Comparison of ENCODE assay signal across 34 cellular contexts in the genomic region with DNA sequence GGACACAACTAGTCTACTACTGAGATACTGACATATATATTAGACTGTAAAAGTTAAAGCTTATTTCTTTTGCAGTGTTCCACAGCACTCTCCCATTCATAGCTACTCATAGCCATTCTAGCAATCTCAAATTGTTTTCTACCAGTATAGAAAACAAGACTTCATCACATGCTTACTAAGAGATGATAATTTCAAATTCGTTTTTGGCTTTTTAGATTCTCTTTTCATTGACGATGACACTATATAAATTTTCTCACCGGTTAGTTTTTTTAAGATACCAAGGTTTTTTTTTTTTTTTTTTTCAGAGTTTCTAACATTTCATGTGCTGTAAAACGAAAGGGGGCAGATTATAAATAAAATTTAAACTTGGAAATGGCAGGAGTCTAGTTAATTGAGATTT. TPM values are rescaled to one million over a fixed set of nuclear protein-coding genes. Genes with fewer than 3 reads are reported as not detected.
DNase-seq lines count a peak whose midpoint lies in the region; ATAC-seq, FAIRE-seq and TF ChIP-seq lines count a peak whose summit lies in the region.
"Had no signal": no experiment of that assay in that cellular context is flagged by ENCODE, and none has a peak within 500 bp of the region (broad histone marks: within the 10 kb centered on the region; RNA-seq: fewer than 3 reads in every experiment).

No MANE protein-coding gene starts in this region.

- peak overlapping the region; percentile 33 for H3K4me3 Mint-ChIP-seq in activated T-cell treated with anti-CD3 and anti-CD28 coated beads, Interleukin-2, amount 50 U/mL, for 4 hours
- H3K4me3 Mint-ChIP-seq in stimulated activated effector memory CD8-positive, alpha-beta T cell treated with anti-CD3 and anti-CD28 coated beads, Interleukin-12 subunit alpha, Interleukin-12 subunit beta, amount 100 ng/mL, for 72 hours = peak overlapping the region; percentile 39
- H3K4me3 Mint-ChIP-seq: activated naive CD4-positive, alpha-beta T cell treated with anti-CD3 and anti-CD28 coated beads, Interleukin-2, amount 10 ng/mL, durations not matched to agents 7 days and 5 days; neural crest cell; T-helper 2 cell treated with Interferon-gamma antibody and Interleukin-4, amounts not matched to agents 5 μg/mL and 100 μg/mL, for 36 hours had no signal

- no peak for DNase-seq in activated T-cell treated with anti-CD3 and anti-CD28 coated beads, Interleukin-2, amount 50 U/mL, for 4 hours
- DNase-seq in activated T-cell treated with anti-CD3 and anti-CD28 coated beads, Interleukin-2, amount 50 U/mL, for 48 hours = no peak
- no peak for DNase-seq in GM12878 (ENCODE audit: low read depth, low spot score)
- DNase-seq in stimulated activated effector memory CD8-positive, alpha-beta T cell treated with anti-CD3 and anti-CD28 coated beads, Interleukin-12 subunit alpha, Interleukin-12 subunit beta, amount 100 ng/mL, for 72 hours (ENCODE audit: low spot score in 2 of 2) = no peak
- DNase-seq in activated effector memory CD4-positive, alpha-beta T cell treated with Interleukin-2 at 50 U/mL for 16 hours = no peak
- no peak for DNase-seq in heart left ventricle
- no peak for DNase-seq in colonic mucosa
- DNase-seq: activated CD4-positive, alpha-beta T cell treated with anti-CD3 and anti-CD28 coated beads for 1 hour; activated naive CD4-positive, alpha-beta T cell treated with anti-CD3 and anti-CD28 coated beads, Interleukin-2, amount 10 ng/mL, durations not matched to agents 7 days and 5 days; AML-193; anterior cingulate cortex; left colon; mucosa of descending colon; NCI-H1436; NCI-H2081 treated with DMSO at 0.1 percent for 48 hours; NCI-H226; Peyer's patch; SHP77; thyroid gland had no signal

- RAD21 ChIA-PET in GM12878 (lab: Charles Lee; ENCODE audit: unreplicated experiment) = interaction anchor here (0.9 to 5.3 kb wide), 7 partner anchors 15 to 91 kb away, joined by 3 to 40 read pairs (median 4); no protein-coding TSS in a partner anchor

- intact Hi-C loops in GM12878 (cut with micrococcal nuclease; ENCODE audit: unreplicated experiment) = loop anchor here (5.0 kb wide), 1 partner anchor 74 kb away; no protein-coding TSS in a partner anchor
- intact Hi-C loops in heart left ventricle (cut with DNase I) = no loop called here
- intact Hi-C loops in colonic mucosa (cut with DNase I) = loop anchor here (10.0 kb wide), 1 partner anchor 71 kb away; no protein-coding TSS in a partner anchor

- no peaks in the 10 kb centered on the region; a peak in 1 of 3 replicates for H3K36me3 ChIP-seq in HEK293 (ENCODE audit: control insufficient read depth in 2 of 2, insufficient read depth in 1 of 2, low read length in 2 of 2)
- H3K36me3 ChIP-seq in GM12878 (ENCODE audit: control insufficient read depth in 2 of 2, insufficient read depth in 2 of 2, low read length in 1 of 2) = peaks cover 4 to 19% of the 10 kb centered on the region in 2 experiments; a peak in 3 of 4 replicates
- no peaks in the 10 kb centered on the region for H3K36me3 ChIP-seq in heart left ventricle
- no peaks in the 10 kb centered on the region for H3K36me3 ChIP-seq in colonic mucosa
- H3K36me3 ChIP-seq: breast epithelium, gastroesophageal sphincter, Peyer's patch, thyroid gland, vagina had no signal

- peak overlapping the region; percentile 51 for H3K27ac Mint-ChIP-seq in stimulated activated effector memory CD8-positive, alpha-beta T cell treated with anti-CD3 and anti-CD28 coated beads, Interleukin-12 subunit alpha, Interleukin-12 subunit beta, amount 100 ng/mL, for 72 hours
- H3K27ac Mint-ChIP-seq: activated naive CD4-positive, alpha-beta T cell treated with anti-CD3 and anti-CD28 coated beads, Interleukin-2, amount 10 ng/mL, durations not matched to agents 7 days and 5 days; T-helper 2 cell treated with Interferon-gamma antibody and Interleukin-4, amounts not matched to agents 5 μg/mL and 100 μg/mL, for 36 hours had no signal

- no peak for ATAC-seq in activated T-cell treated with anti-CD3 and anti-CD28 coated beads, Interleukin-2, amount 50 U/mL, for 4 hours
- ATAC-seq in GM12878 (no peak), heart left ventricle (no peak)
- ATAC-seq in stimulated activated effector memory CD8-positive, alpha-beta T cell treated with anti-CD3 and anti-CD28 coated beads, Interleukin-12 subunit alpha, Interleukin-12 subunit beta, amount 100 ng/mL, for 72 hours = no peak
- ATAC-seq: gastroesophageal sphincter, left colon, mucosa of descending colon had no signal

- H3K4me3 ChIP-seq in HEK293 (ENCODE audit: low read depth, low read length) (no peak overlapping the region), GM12878 (no peak overlapping the region), heart left ventricle (no peak overlapping the region), colonic mucosa (no peak overlapping the region)
- H3K4me3 ChIP-seq: breast epithelium, gastroesophageal sphincter, hepatocyte, mucosa of descending colon, Peyer's patch, skin epidermis, thyroid gland, vagina had no signal

- H3K9me3 Mint-ChIP-seq in activated T-cell treated with anti-CD3 and anti-CD28 coated beads, Interleukin-2, amount 50 U/mL, for 4 hours = no peaks in the 10 kb centered on the region
- no peaks in the 10 kb centered on the region for H3K9me3 Mint-ChIP-seq in stimulated activated effector memory CD8-positive, alpha-beta T cell treated with anti-CD3 and anti-CD28 coated beads, Interleukin-12 subunit alpha, Interleukin-12 subunit beta, amount 100 ng/mL, for 72 hours
- H3K9me3 Mint-ChIP-seq: activated naive CD4-positive, alpha-beta T cell treated with anti-CD3 and anti-CD28 coated beads, Interleukin-2, amount 10 ng/mL, durations not matched to agents 7 days and 5 days; neural crest cell; T-helper 2 cell treated with Interferon-gamma antibody and Interleukin-4, amounts not matched to agents 5 μg/mL and 100 μg/mL, for 36 hours had no signal

- TF ChIP-seq RAD21 in GM12878 (IDR thresholded peaks at IDR 0.05; ENCODE audit: insufficient read depth, low read depth, low read length) = no peak

- H3K79me2 ChIP-seq in GM12878 (ENCODE audit: control insufficient read depth, insufficient read depth, low read length) = peaks cover 93% of the 10 kb centered on the region
- H3K79me2 ChIP-seq: hepatocyte, parathyroid adenoma had no signal

- no peak for TF ChIP-seq CTCF in HEK293 (tag by site-specific recombination; IDR thresholded peaks at IDR 0.05)
- TF ChIP-seq CTCF in GM12878 (IDR thresholded peaks at IDR 0.05 in 2 of 3, conservative IDR thresholded peaks at IDR 0.05 in 1 of 3; ENCODE audit: control insufficient read depth in 2 of 3, extremely low read depth in 1 of 3, insufficient read depth in 1 of 3, low read depth in 3 of 3, low read length in 3 of 3) = no peak
- no peak for TF ChIP-seq CTCF in heart left ventricle (IDR thresholded peaks at IDR 0.05)
- no peak for TF ChIP-seq CTCF in colonic mucosa (IDR thresholded peaks at IDR 0.05)

- H3K9ac ChIP-seq in GM12878 (ENCODE audit: control insufficient read depth, insufficient read depth, low read length) (no peak overlapping the region), colonic mucosa (ENCODE audit: low read depth in 2 of 2, low read length in 2 of 2) (no peak overlapping the region)
- H3K9ac ChIP-seq: parathyroid adenoma had no signal

- no peak for FAIRE-seq in GM12878 (lab: Jason Lieb, UNC)
- FAIRE-seq: GM12891, H1 had no signal

- H3K27me3 ChIP-seq in GM12878 (replicated peaks in 1 of 2; ENCODE audit: control insufficient read depth in 2 of 2, insufficient read depth in 2 of 2, low read length in 1 of 2) (no peaks in the 10 kb centered on the region), heart left ventricle (peaks cover 0 to 40% (median 4%) of the 10 kb centered on the region in 9 donors), colonic mucosa (no peaks in the 10 kb centered on the region)
- H3K27me3 ChIP-seq: breast epithelium, Peyer's patch, thyroid gland, vagina had no signal

- no peaks in the 10 kb centered on the region for H4K20me1 ChIP-seq in GM12878 (ENCODE audit: control insufficient read depth, insufficient read depth)

- H3K4me1 Mint-ChIP-seq in activated T-cell treated with anti-CD3 and anti-CD28 coated beads, Interleukin-2, amount 50 U/mL, for 4 hours (ENCODE audit: low read depth) = peaks cover 70% of the 10 kb centered on the region
- H3K4me1 Mint-ChIP-seq in stimulated activated effector memory CD8-positive, alpha-beta T cell treated with anti-CD3 and anti-CD28 coated beads, Interleukin-12 subunit alpha, Interleukin-12 subunit beta, amount 100 ng/mL, for 72 hours = peaks cover 72% of the 10 kb centered on the region
- H3K4me1 Mint-ChIP-seq: neural crest cell had no signal

- TF ChIP-seq POLR2A in GM12878 (IDR thresholded peaks at IDR 0.05; ENCODE audit: low read depth, low read length) (no peak), heart left ventricle (IDR thresholded peaks at IDR 0.05) (no peak)

- no TSS peak for BruUV-seq in GM12878 (replicated peaks; lab: Mats Ljungman, UMichigan)

- H3K9me3 ChIP-seq in HEK293 (ENCODE audit: control insufficient read depth, insufficient read depth, low read depth, low read length) (no peaks in the 10 kb centered on the region), GM12878 (replicated peaks; ENCODE audit: control insufficient read depth, insufficient read depth, low read length) (no peaks in the 10 kb centered on the region; the same call in 2 of the 3 replicates), heart left ventricle (no peaks in the 10 kb centered on the region), colonic mucosa (no peaks in the 10 kb centered on the region)
- H3K9me3 ChIP-seq: breast epithelium, gastroesophageal sphincter, mucosa of descending colon, Peyer's patch, thyroid gland, vagina had no signal

- 61% methylated on average over 4 of the region's 4 CpGs for WGBS in GM12878 (ENCODE audit: insufficient coverage, insufficient replicate concordance, low lambda C conversion rate, missing lambda C conversion rate)
- 66 to 71% (median 68%) methylated on average over 4 of the region's 4 CpGs for WGBS in heart left ventricle, 4 donors

- no peak overlapping the region for H2AFZ ChIP-seq in GM12878 (ENCODE audit: control insufficient read depth, low read depth, low read length)
- H2AFZ ChIP-seq: hepatocyte, parathyroid adenoma had no signal

- H3K4me1 ChIP-seq in HEK293 (ENCODE audit: control insufficient read depth, insufficient read depth, low read length) (peaks cover 25% of the 10 kb centered on the region), GM12878 (ENCODE audit: control insufficient read depth, insufficient read depth, low read length) (peaks cover 58% of the 10 kb centered on the region), heart left ventricle (peaks cover 0 to 4% (median 0%) of the 10 kb centered on the region in 12 donors), colonic mucosa (no peaks in the 10 kb centered on the region)
- H3K4me1 ChIP-seq: breast epithelium, gastroesophageal sphincter, parathyroid adenoma, Peyer's patch, vagina had no signal

- SMC1A ChIA-PET in GM12878 (lab: Charles Lee; ENCODE audit: uncharacterized antibody, unreplicated experiment) = interaction anchor here (0.8 to 3.5 kb wide), 12 partner anchors 8 to 70 kb away, joined by 3 to 29 read pairs (median 6); partner anchors contain the start of gene IKZF3

- TF ChIP-seq EP300 in GM12878 (IDR thresholded peaks at IDR 0.05; ENCODE audit: borderline replicate concordance in 1 of 2, control insufficient read depth in 1 of 2, low read depth in 2 of 2, low read length in 2 of 2) = no peak

- no peak overlapping the region for H3K4me2 ChIP-seq in GM12878 (ENCODE audit: control insufficient read depth, insufficient read depth)
- H3K4me2 ChIP-seq: hepatocyte had no signal

- CTCF ChIA-PET in HEK293 (lab: Yijun Ruan, JAX) (interaction anchor here (0.5 to 1.1 kb wide), 5 partner anchors 24 to 239 kb away, joined by 3 to 4 read pairs (median 3); no protein-coding TSS in a partner anchor), GM12878 (lab: Yijun Ruan, JAX) (interaction anchor here (0.7 to 2.5 kb wide), 7 partner anchors 11 to 215 kb away, joined by 3 to 10 read pairs (median 4); partner anchors contain the start of genes IKZF3 and ORMDL3)

- H3K27ac ChIP-seq in HEK293 (ENCODE audit: extremely low read depth, low read depth, low read length) (no peak overlapping the region), GM12878 (ENCODE audit: control insufficient read depth, insufficient read depth) (peak overlapping the region; percentile 8; the same call in 1 of the 2 replicates), heart left ventricle (no peak overlapping the region), colonic mucosa (no peak overlapping the region)
- H3K27ac ChIP-seq: breast epithelium, gastroesophageal sphincter, hepatocyte, parathyroid adenoma, Peyer's patch, skin epidermis, thyroid gland, vagina had no signal

- in situ Hi-C loops in GM12878 (cut with MboI) = no loop called here

- POLR2A ChIA-PET in HEK293 (lab: Yijun Ruan, JAX) = no interaction called here
- POLR2A ChIA-PET in GM12878 (lab: Charles Lee) = interaction anchor here (0.5 to 2.4 kb wide), 8 partner anchors 10 to 100 kb away, joined by 3 to 8 read pairs (median 3); no protein-coding TSS in a partner anchor

- no peaks in the 10 kb centered on the region for H3K27me3 Mint-ChIP-seq in activated T-cell treated with anti-CD3 and anti-CD28 coated beads, Interleukin-2, amount 50 U/mL, for 4 hours (ENCODE audit: low read depth)
- H3K27me3 Mint-ChIP-seq: activated naive CD4-positive, alpha-beta T cell treated with anti-CD3 and anti-CD28 coated beads, Interleukin-2, amount 10 ng/mL, durations not matched to agents 7 days and 5 days had no signal

- peaks cover 26% of the 10 kb centered on the region for H3K36me3 Mint-ChIP-seq in activated T-cell treated with anti-CD3 and anti-CD28 coated beads, Interleukin-2, amount 50 U/mL, for 4 hours (ENCODE audit: insufficient read depth)
- H3K36me3 Mint-ChIP-seq in stimulated activated effector memory CD8-positive, alpha-beta T cell treated with anti-CD3 and anti-CD28 coated beads, Interleukin-12 subunit alpha, Interleukin-12 subunit beta, amount 100 ng/mL, for 72 hours = peaks cover 89% of the 10 kb centered on the region

RNA-seq across cellular contexts. Expression of gene IKZF3, which starts 17.9 kb away (rescaled TPM):
- 100 to 1,000 TPM in 1 of 3 donors, 10 to 100 TPM in 2; 82.3 to 106 (median 91.6) TPM for total RNA-seq in activated T-cell treated with anti-CD3 and anti-CD28 coated beads, Interleukin-2, amount 50 U/mL, for 4 hours
- total RNA-seq in GM12878 (2013; cell fraction: nucleolus; rRNA removed) = 78.7 and 87.0 TPM in 2 replicates
- total RNA-seq in GM12878 (2014; rRNA removed) (61.4 and 63.0 TPM in 2 replicates), GM12878 (2014; rRNA removed; fragmentation: Illumina TruSeq; extraction: Trizol) (64.1 and 66.0 TPM in 2 replicates), GM12878 (2021) (96.4 and 98.2 TPM in 2 replicates), heart left ventricle (1 to 10 TPM in 2 of 9 donors, under 1 TPM in 7; 0.07 to 6.9 (median 0.22) TPM), colonic mucosa (1 to 10 TPM; 1.8 to 2.0 TPM)
- polyA plus RNA-seq in GM12878 (2011; ENCODE audit: low read depth) = 33.1 TPM
- polyA plus RNA-seq in GM12878 (2011; rRNA removed) (36.7 and 53.2 TPM in 2 replicates), GM12878 (2014; fragmentation: Illumina TruSeq; extraction: Trizol) (50.8 and 53.0 TPM in 2 replicates), GM12878 (2014; fragmentation: Nextera tagmentation; extraction: Ambion mirVana) (10 to 100 TPM in 1 of 2 experiments, 1 to 10 TPM in 1; 5.5 to 14.0 TPM), GM12878 (2014; rRNA removed) (31.9 and 33.6 TPM in 2 replicates), GM12878 (2016; fragmentation: Nextera tagmentation; extraction: Ambion mirVana) (10 to 100 TPM; 39.3 to 42.3 TPM), heart left ventricle (under 1 TPM; 0.08 to 0.11 TPM)
- polyA plus RNA-seq in GM12878 (2011; cell fraction: cytosol; rRNA removed) = 51.1 and 53.4 TPM in 2 replicates
- polyA plus RNA-seq in GM12878 (2011; cell fraction: nucleus; rRNA removed) = 26.0 and 32.5 TPM in 2 replicates
- 41.2 and 43.3 TPM in 2 replicates for polyA plus RNA-seq in GM12878 (2012)
- 166 and 185 TPM in 2 replicates for polyA minus RNA-seq in GM12878 (2011; rRNA and poly(A)+ RNA removed)
- 70.3 and 71.5 TPM in 2 replicates for polyA minus RNA-seq in GM12878 (2011; cell fraction: cytosol; rRNA and poly(A)+ RNA removed)
- 20.2 and 40.0 TPM in 2 replicates for polyA minus RNA-seq in GM12878 (2011; cell fraction: nucleus; rRNA and poly(A)+ RNA removed)
- total RNA-seq: A673, fibroblast of lung, LHCN-M2, lung microvascular endothelial cell, neural crest cell had no signal
- polyA plus RNA-seq: fibroblast of lung, hepatocyte had no signal

RNA-seq across cellular contexts. Expression of gene ZPBP2, which starts 21.8 kb away (rescaled TPM):
- under 1 TPM in 2 of 3 donors, not detected in 1; 0.16 to 0.28 TPM for total RNA-seq in activated T-cell treated with anti-CD3 and anti-CD28 coated beads, Interleukin-2, amount 50 U/mL, for 4 hours
- 0.50 and 0.56 TPM in 2 replicates for total RNA-seq in GM12878 (2013; cell fraction: nucleolus; rRNA removed)
- total RNA-seq in GM12878 (2014; rRNA removed) (0.34 and 0.49 TPM in 2 replicates), GM12878 (2014; rRNA removed; fragmentation: Illumina TruSeq; extraction: Trizol) (0.45 and 0.46 TPM in 2 replicates), GM12878 (2021) (0.67 and 0.77 TPM in 2 replicates), heart left ventricle (not detected), colonic mucosa (not detected)
- polyA plus RNA-seq in GM12878 (2011; ENCODE audit: low read depth) = 0.31 TPM
- polyA plus RNA-seq in GM12878 (2011; rRNA removed) (0.39 and 0.73 TPM in 2 replicates), GM12878 (2014; fragmentation: Illumina TruSeq; extraction: Trizol) (0.66 and 1.0 TPM in 2 replicates), GM12878 (2014; fragmentation: Nextera tagmentation; extraction: Ambion mirVana) (1 to 10 TPM in 1 of 2 experiments, under 1 TPM in 1; 0.62 to 1.0 TPM), GM12878 (2014; rRNA removed) (0.33 and 0.36 TPM in 2 replicates), GM12878 (2016; fragmentation: Nextera tagmentation; extraction: Ambion mirVana) (under 1 TPM; 0.53 to 0.98 TPM), heart left ventricle (not detected)
- polyA plus RNA-seq in GM12878 (2011; cell fraction: cytosol; rRNA removed) = 0.12 and 0.15 TPM in 2 replicates
- 0.42 and 0.82 TPM in 2 replicates for polyA plus RNA-seq in GM12878 (2011; cell fraction: nucleus; rRNA removed)
- 0.56 and 0.64 TPM in 2 replicates for polyA plus RNA-seq in GM12878 (2012)
- 0.36 and 0.51 TPM in 2 replicates for polyA minus RNA-seq in GM12878 (2011; rRNA and poly(A)+ RNA removed)
- polyA minus RNA-seq in GM12878 (2011; cell fraction: cytosol; rRNA and poly(A)+ RNA removed) = 0.42 TPM in 1 of 2 replicates, not detected in the other
- 0.29 TPM in 1 of 2 replicates, not detected in the other for polyA minus RNA-seq in GM12878 (2011; cell fraction: nucleus; rRNA and poly(A)+ RNA removed)
- total RNA-seq: A673, breast epithelium, fibroblast of lung, gastroesophageal sphincter, H1, hepatocyte, left colon, LHCN-M2, lung microvascular endothelial cell, mucosa of descending colon, neural crest cell, Peyer's patch, vagina had no signal
- polyA plus RNA-seq: fibroblast of lung, H1, hepatocyte had no signal

Comparison
In these comparisons a context has a peak if more than half of its experiments do, and no peak if none do; other contexts are left out.
1. RNA of gene IKZF3, which starts 17.9 kb away (total RNA-seq): 82.3 to 106 TPM in activated T-cell treated with anti-CD3 and anti-CD28 coated beads, Interleukin-2, amount 50 U/mL, for 4 hours and 61.4 to 98.2 TPM in GM12878; 1.8 to 2.0 TPM in colonic mucosa and 0.07 to 6.9 TPM in heart left ventricle; every median in the first group is over 4 times any median in the second.
2. intact Hi-C loops: an anchor here in GM12878 (5.0 kb wide) and colonic mucosa (10.0 kb wide); none called in heart left ventricle.